ENCODE assay signal across 6 cellular contexts in the genomic region with DNA sequence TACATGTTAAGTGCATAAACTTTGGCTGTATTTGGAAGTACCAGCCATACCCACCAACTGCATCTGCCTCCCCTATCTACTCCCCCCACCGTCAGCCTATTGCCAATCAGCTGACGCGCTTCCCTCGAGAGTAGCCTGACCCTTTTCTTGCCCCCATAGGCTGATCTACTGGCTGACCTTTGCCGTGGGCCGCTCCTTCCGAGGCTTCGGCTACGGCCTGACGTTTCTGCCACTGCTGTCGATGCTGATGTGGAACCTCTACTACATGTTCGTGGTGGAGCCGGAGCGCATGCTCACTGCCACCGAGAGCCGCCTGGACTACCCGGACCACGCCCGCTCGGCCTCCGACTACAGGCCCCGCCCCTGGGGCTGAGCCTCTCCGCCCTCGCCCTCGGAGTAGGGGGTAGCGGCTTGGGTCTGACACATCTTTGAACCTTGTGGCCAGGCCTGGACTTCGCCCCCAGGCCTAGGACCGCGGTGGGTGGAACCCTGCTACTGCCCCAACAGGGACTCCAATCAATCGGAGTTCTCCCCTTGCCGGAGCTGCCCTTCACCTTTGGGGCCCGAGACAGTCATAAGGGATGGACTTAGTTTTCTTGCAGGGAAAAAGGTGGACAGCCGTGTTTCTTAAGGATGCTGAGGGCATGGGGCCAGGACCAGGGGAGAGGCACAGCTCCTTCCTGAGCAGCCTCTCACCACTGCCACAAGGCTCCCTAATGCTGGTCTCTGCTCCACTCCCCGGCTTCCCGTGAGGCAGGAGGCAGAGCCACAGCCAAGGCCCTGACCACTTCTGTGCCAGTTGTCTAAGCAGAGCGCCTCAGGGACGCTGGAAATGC. TPM values are rescaled to one million over a fixed set of nuclear protein-coding genes. Genes with fewer than 3 reads are reported as not detected.
DNase-seq lines count a peak whose midpoint lies in the region; ATAC-seq and TF ChIP-seq lines count a peak whose summit lies in the region.

No MANE protein-coding gene starts in this region.

- 0 out of 2 replicates have a peak, but pooled peaks cover 4% of the 10 kb centered on the region for H3K4me1 ChIP-seq in ES-I3 (ENCODE audit: insufficient read depth, low read length)

- peak overlapping the region; percentile 97 for H3K27ac Mint-ChIP-seq in nephron progenitor cell

- peaks cover 28% of the 10 kb centered on the region for H3K4me1 Mint-ChIP-seq in nephron progenitor cell

- TF ChIP-seq CTCF in nephron progenitor cell (IDR thresholded peaks at IDR 0.05) = no peak

- peak overlapping the region; percentile 27 for H3K27ac ChIP-seq in epithelial cell of prostate

- H3K4me3 Mint-ChIP-seq in nephron progenitor cell = peak overlapping the region; percentile 87

- peak overlapping the region; percentile 63 for H3K9ac ChIP-seq in ES-I3 (ENCODE audit: low read depth, low read length)

- no peaks in the 10 kb centered on the region; the same call in 1 of the 2 replicates for H3K36me3 ChIP-seq in ES-I3 (ENCODE audit: insufficient read depth, low read length)

- H3K9me3 ChIP-seq in ES-I3 (ENCODE audit: control insufficient read depth, insufficient read depth, low read length) = no peaks in the 10 kb centered on the region

- H3K9me3 Mint-ChIP-seq in nephron progenitor cell = no peaks in the 10 kb centered on the region

- DNase-seq in NCI-H460 (ENCODE audit: extremely low read depth, low read depth) (peak; percentile 75), epithelial cell of prostate (ENCODE audit: low read depth, low spot score) (no peak), nephron progenitor cell (peak; percentile 93), NCI-H1930 (lab: John Stamatoyannopoulos, UW) (no peak)

- ATAC-seq in HG03039 (IDR thresholded peaks at IDR 0.05; ENCODE audit: unreplicated experiment) = no peak

- H3K36me3 Mint-ChIP-seq in nephron progenitor cell (ENCODE audit: low read depth) = peaks cover 15% of the 10 kb centered on the region

- H3K27me3 Mint-ChIP-seq in nephron progenitor cell (ENCODE audit: low read depth, poor library complexity) = no peaks in the 10 kb centered on the region

RNA-seq across cellular contexts. Expression of a gene that starts 4.0 kb away (rescaled TPM):
- total RNA-seq in NCI-H460 (2014; rRNA removed; shearing (Covaris generic)) = 50.5 and 62.2 TPM in 2 replicates
- 81.7 and 96.7 TPM in 2 replicates for polyA plus RNA-seq in NCI-H460 (2014; cell fraction: nucleus; rRNA removed)

RNA-seq across cellular contexts. Expression of a gene that starts 7.3 kb away (rescaled TPM):
- 11.3 and 13.3 TPM in 2 replicates for total RNA-seq in NCI-H460 (2014; rRNA removed; shearing (Covaris generic))
- 12.9 and 13.1 TPM in 2 replicates for polyA plus RNA-seq in NCI-H460 (2014; cell fraction: nucleus; rRNA removed)

RNA-seq across cellular contexts. Expression of a gene that starts 7.7 kb away (rescaled TPM):
- not detected in 2 replicates for total RNA-seq in NCI-H460 (2014; rRNA removed; shearing (Covaris generic))
- polyA plus RNA-seq in NCI-H460 (2014; cell fraction: nucleus; rRNA removed) = not detected in 2 replicates

RNA-seq across cellular contexts. Expression of a gene that starts 8.8 kb away (rescaled TPM):
- total RNA-seq in NCI-H460 (2014; rRNA removed; shearing (Covaris generic)) = 74.7 and 79.8 TPM in 2 replicates
- 220 and 225 TPM in 2 replicates for polyA plus RNA-seq in NCI-H460 (2014; cell fraction: nucleus; rRNA removed)

RNA-seq across cellular contexts. Expression of a gene that starts 43.6 kb away (rescaled TPM):
- total RNA-seq in NCI-H460 (2014; rRNA removed; shearing (Covaris generic)) = 1.4 and 2.5 TPM in 2 replicates
- 9.6 and 16.6 TPM in 2 replicates for polyA plus RNA-seq in NCI-H460 (2014; cell fraction: nucleus; rRNA removed)

Comparison
In these comparisons a context has a peak if more than half of its experiments do, and no peak if none do; other contexts are left out.
1. DNase-seq: peak in NCI-H460 (single experiment) and nephron progenitor cell (single experiment); none in epithelial cell of prostate (single experiment) and NCI-H1930 (0 of 2).